ENCODE assay signal across 9 cellular contexts in genomic region chr10:47299989-47300931, GRCh38. TPM values are rescaled to one million over a fixed set of nuclear protein-coding genes. Genes with fewer than 3 reads are reported as not detected.
A peak's percentile ranks its signal among the peaks of the same experiment; 100 is the strongest.
DNase-seq lines count a peak whose midpoint lies in the region; ATAC-seq and TF ChIP-seq lines count a peak whose summit lies in the region.
"Had no signal": no experiment of that assay in that cellular context is flagged by ENCODE, and none has a peak within 500 bp of the region (broad histone marks: within the 10 kb centered on the region; RNA-seq: fewer than 3 reads in every experiment).

TSS of gene GDF10 (plus strand) at chr10:47300197. CDS start at chr10:47300652, 455 bp downstream.

- POLR2A ChIA-PET in activated CD4-positive, alpha-beta memory T cell treated with anti-CD3 and anti-CD28 coated beads for 36 hours (lab: Charles Lee), result no interaction called here
- POLR2A ChIA-PET in activated CD4-positive, alpha-beta memory T cell treated with anti-CD3 and anti-CD28 coated beads, Interleukin-2, amount 10 ng/mL, durations not matched to agents 7 days and 5 days (lab: Charles Lee), result no interaction called here

- H3K27me3 Mint-ChIP-seq in activated CD4-positive, alpha-beta memory T cell treated with anti-CD3 and anti-CD28 coated beads for 36 hours, result peaks cover 8% of the 10 kb centered on the region
- H3K27me3 Mint-ChIP-seq in activated CD4-positive, alpha-beta memory T cell treated with anti-CD3 and anti-CD28 coated beads, Interleukin-2, amount 10 ng/mL, durations not matched to agents 7 days and 5 days, result peaks cover 24% of the 10 kb centered on the region
- H3K27me3 Mint-ChIP-seq in naive B cell, result peaks cover 44 to 67% (median 59%) of the 10 kb centered on the region in 3 donors

- no peak for TF ChIP-seq POLR2A in upper lobe of left lung (IDR thresholded peaks at IDR 0.05)

- peak; percentile 28 for DNase-seq in activated CD4-positive, alpha-beta memory T cell treated with anti-CD3 and anti-CD28 coated beads for 36 hours
- no peak for DNase-seq in activated CD4-positive, alpha-beta memory T cell treated with anti-CD3 and anti-CD28 coated beads, Interleukin-2, amount 10 ng/mL, durations not matched to agents 7 days and 5 days
- no peak for DNase-seq in coronary artery (ENCODE audit: low spot score)
- no peak for DNase-seq in naive B cell
- DNase-seq in upper lobe of left lung, result peak in 1 of 2 donors; percentile 86
- DNase-seq in NCI-H1092 (lab: John Stamatoyannopoulos, UW), result no peak
- no peak for DNase-seq in kidney glomerular epithelial cell (lab: John Stamatoyannopoulos, UW)
- DNase-seq in OCI-M2 (lab: John Stamatoyannopoulos, UW; ENCODE audit: unreplicated experiment), result no peak
- DNase-seq: HCEC 1CT had no signal

- H3K9me3 ChIP-seq in upper lobe of left lung, result no peaks in the 10 kb centered on the region

- H3K4me1 ChIP-seq in upper lobe of left lung, result peaks cover 0 to 12% (median 6%) of the 10 kb centered on the region in 4 donors

- peaks cover 0 to 14% (median 5%) of the 10 kb centered on the region in 4 donors for H3K27me3 ChIP-seq in upper lobe of left lung

- H3K4me3 ChIP-seq in coronary artery (peak within 1 kb of the TSS; percentile 76), upper lobe of left lung (peak within 1 kb of the TSS; percentile 14 to 53 (median 42))

- H3K4me3 Mint-ChIP-seq in activated CD4-positive, alpha-beta memory T cell treated with anti-CD3 and anti-CD28 coated beads for 36 hours, result peak within 1 kb of the TSS; percentile 49
- H3K4me3 Mint-ChIP-seq in activated CD4-positive, alpha-beta memory T cell treated with anti-CD3 and anti-CD28 coated beads, Interleukin-2, amount 10 ng/mL, durations not matched to agents 7 days and 5 days, result no peak within 1 kb of the TSS
- peak within 1 kb of the TSS in 6 of 8 donors; percentile 13 to 70 (median 56) for H3K4me3 Mint-ChIP-seq in naive B cell

- H3K9me3 Mint-ChIP-seq in activated CD4-positive, alpha-beta memory T cell treated with anti-CD3 and anti-CD28 coated beads for 36 hours, result no peaks in the 10 kb centered on the region
- H3K9me3 Mint-ChIP-seq in activated CD4-positive, alpha-beta memory T cell treated with anti-CD3 and anti-CD28 coated beads, Interleukin-2, amount 10 ng/mL, durations not matched to agents 7 days and 5 days, result no peaks in the 10 kb centered on the region
- no peaks in the 10 kb centered on the region for H3K9me3 Mint-ChIP-seq in naive B cell

- no peak within 1 kb of the TSS for H3K27ac Mint-ChIP-seq in activated CD4-positive, alpha-beta memory T cell treated with anti-CD3 and anti-CD28 coated beads for 36 hours
- H3K27ac Mint-ChIP-seq in activated CD4-positive, alpha-beta memory T cell treated with anti-CD3 and anti-CD28 coated beads, Interleukin-2, amount 10 ng/mL, durations not matched to agents 7 days and 5 days, result no peak within 1 kb of the TSS
- H3K27ac Mint-ChIP-seq in naive B cell, result no peak within 1 kb of the TSS

- CTCF ChIA-PET in activated CD4-positive, alpha-beta memory T cell treated with anti-CD3 and anti-CD28 coated beads for 36 hours (lab: Charles Lee), result interaction anchor here (0.8 to 1.6 kb wide), 2 partner anchors 11 to 253 kb away, joined by 3 read pairs; no protein-coding TSS in a partner anchor
- CTCF ChIA-PET in activated CD4-positive, alpha-beta memory T cell treated with anti-CD3 and anti-CD28 coated beads, Interleukin-2, amount 10 ng/mL, durations not matched to agents 7 days and 5 days (lab: Charles Lee), result no interaction called here

- H3K36me3 ChIP-seq in upper lobe of left lung, result no peaks in the 10 kb centered on the region

- TF ChIP-seq CTCF in coronary artery (IDR thresholded peaks at IDR 0.05), result no peak
- peak in 1 of 6 experiments; percentile 28 for TF ChIP-seq CTCF in upper lobe of left lung (IDR thresholded peaks at IDR 0.05)

- TF ChIP-seq EP300 in upper lobe of left lung (IDR thresholded peaks at IDR 0.05), result no peak

- ATAC-seq in naive B cell (ENCODE audit: low read depth in 2 of 2), result no peak
- peak in 1 of 2 donors; percentile 43 for ATAC-seq in upper lobe of left lung (ENCODE audit: low FRiP score in 2 of 2)

- intact Hi-C loops in activated CD4-positive, alpha-beta memory T cell treated with anti-CD3 and anti-CD28 coated beads for 36 hours (cut with micrococcal nuclease), result no loop called here

- H3K36me3 Mint-ChIP-seq in activated CD4-positive, alpha-beta memory T cell treated with anti-CD3 and anti-CD28 coated beads for 36 hours, result no peaks in the 10 kb centered on the region
- no peaks in the 10 kb centered on the region for H3K36me3 Mint-ChIP-seq in activated CD4-positive, alpha-beta memory T cell treated with anti-CD3 and anti-CD28 coated beads, Interleukin-2, amount 10 ng/mL, durations not matched to agents 7 days and 5 days (ENCODE audit: low read depth)
- peaks cover 0 to 7% of the 10 kb centered on the region in 2 donors for H3K36me3 Mint-ChIP-seq in naive B cell

- H3K27ac ChIP-seq in coronary artery (peak within 1 kb of the TSS in 1 of 2 donors; percentile 15), upper lobe of left lung (peak within 1 kb of the TSS in 3 of 4 donors; percentile 26 to 50 (median 32))

- H3K4me1 Mint-ChIP-seq in activated CD4-positive, alpha-beta memory T cell treated with anti-CD3 and anti-CD28 coated beads for 36 hours (ENCODE audit: low read depth), result peaks cover 9% of the 10 kb centered on the region
- peaks cover 2% of the 10 kb centered on the region for H3K4me1 Mint-ChIP-seq in activated CD4-positive, alpha-beta memory T cell treated with anti-CD3 and anti-CD28 coated beads, Interleukin-2, amount 10 ng/mL, durations not matched to agents 7 days and 5 days
- peaks cover 5 to 8% (median 5%) of the 10 kb centered on the region in 3 donors for H3K4me1 Mint-ChIP-seq in naive B cell

- 5 to 12% methylated on average over 20 to 87 of the region's 115 CpGs for WGBS in upper lobe of left lung, 2 donors

RNA-seq across cellular contexts. Expression of gene GDF10, which starts in this region (rescaled TPM):
- total RNA-seq in activated CD4-positive, alpha-beta memory T cell treated with anti-CD3 and anti-CD28 coated beads for 36 hours, result under 1 TPM; 0.50 to 0.56 TPM
- total RNA-seq in activated CD4-positive, alpha-beta memory T cell treated with anti-CD3 and anti-CD28 coated beads, Interleukin-2, amount 10 ng/mL, durations not matched to agents 7 days and 5 days, result not detected
- polyA plus RNA-seq in naive B cell (ENCODE audit: low read depth in 6 of 6), result not detected
- 10 to 100 TPM in 2 of 6 donors, 1 to 10 TPM in 4; 1.8 to 23.4 (median 7.8) TPM for total RNA-seq in upper lobe of left lung

Comparison
In these comparisons a context has a peak if more than half of its experiments do, and no peak if none do; other contexts are left out.
1. Peak in DNase-seq in activated CD4-positive, alpha-beta memory T cell treated with anti-CD3 and anti-CD28 coated beads for 36 hours; RNA of the gene not detected or under 1 TPM.